1 cellular context compared by ENCODE assay signal in genomic region chr3:69999191-70000027, GRCh38.
A peak's percentile ranks its signal among the peaks of the same experiment; 100 is the strongest.
TF ChIP-seq lines count a peak whose summit lies in the region.

TSS of gene SAMMSON (plus strand) at chr3:69999733.

TF ChIP-seq in K562, 482 proteins besides CTCF, POLR2A, EP300 and RAD21 (continued from another document and continues in another):
- TF ChIP-seq REST (CRISPR knock-in tag; IDR thresholded peaks at IDR 0.05; ENCODE audit: low read depth) (no peak), SP1 (CRISPR knock-in tag; IDR thresholded peaks at IDR 0.05) (peak; percentile 72), SMARCA4 (IDR thresholded peaks at IDR 0.05) (0 out of 2 replicates have a peak, but pooled peaks have one; percentile 12), DDX20 (tag; IDR thresholded peaks at IDR 0.05; ENCODE audit: low read depth) (no peak), MTA3 (IDR thresholded peaks at IDR 0.05; ENCODE audit: borderline replicate concordance) (peak; percentile 99), ZNF212 (CRISPR knock-in tag; IDR thresholded peaks at IDR 0.05) (no peak), RREB1 (CRISPR knock-in tag; IDR thresholded peaks at IDR 0.05) (no peak), FOXK1 (CRISPR knock-in tag; IDR thresholded peaks at IDR 0.05; ENCODE audit: borderline replicate concordance) (no peak; the same call in 1 of the 2 replicates), TAF7 (tag; IDR thresholded peaks at IDR 0.05) (peak; percentile 68), MCM5 (IDR thresholded peaks at IDR 0.05; ENCODE audit: low read depth) (no peak), PPARD (CRISPR knock-in tag; IDR thresholded peaks at IDR 0.05) (no peak), POLR2AphosphoS2 (IDR thresholded peaks at IDR 0.05; ENCODE audit: low read length) (peak; percentile 70; the same call in 1 of the 2 replicates), ZNF232 (CRISPR knock-in tag; IDR thresholded peaks at IDR 0.05) (no peak), CGGBP1 (CRISPR knock-in tag; IDR thresholded peaks at IDR 0.05) (no peak), TAF9B (IDR thresholded peaks at IDR 0.05; ENCODE audit: partially characterized antibody) (peak; percentile 79), ARHGAP35 (IDR thresholded peaks at IDR 0.05; ENCODE audit: partially characterized antibody) (no peak), BRF1 (IDR thresholded peaks at IDR 0.05; ENCODE audit: borderline replicate concordance, extremely low read depth, insufficient read length) (no peak), CREB1 (IDR thresholded peaks at IDR 0.05) (no peak), CREB1 (CRISPR knock-in tag; IDR thresholded peaks at IDR 0.05) (no peak), ZNF24 (IDR thresholded peaks at IDR 0.05) (no peak), ZNF780A (CRISPR knock-in tag; IDR thresholded peaks at IDR 0.05) (no peak), ZFP91 (CRISPR knock-in tag; IDR thresholded peaks at IDR 0.05) (peak; percentile 92), THRA (IDR thresholded peaks at IDR 0.05) (no peak), UBTF (IDR thresholded peaks at IDR 0.05; ENCODE audit: borderline replicate concordance in 1 of 2, low read depth in 2 of 2, low read length in 2 of 2) (peak in 1 of 2 experiments; percentile 93; a peak in 2 of 4 replicates), JUN (IDR thresholded peaks at IDR 0.05; ENCODE audit: borderline replicate concordance, low read depth, low read length) (no peak), JUN (CRISPR knock-in tag; IDR thresholded peaks at IDR 0.05; ENCODE audit: borderline replicate concordance) (no peak), ID3 (CRISPR knock-in tag; IDR thresholded peaks at IDR 0.05) (no peak), ID3 (tag; IDR thresholded peaks at IDR 0.05) (no peak), ZNF592 (IDR thresholded peaks at IDR 0.05) (peak; percentile 43; the same call in 1 of the 2 replicates), HCFC1 (IDR thresholded peaks at IDR 0.05; ENCODE audit: low read depth, low read length) (no peak), STAT6 (CRISPR knock-in tag; IDR thresholded peaks at IDR 0.05) (0 out of 2 replicates have a peak, but pooled peaks have one; percentile 25)
